Comparison of ENCODE assay signal across 11 cellular contexts in the genomic region with DNA sequence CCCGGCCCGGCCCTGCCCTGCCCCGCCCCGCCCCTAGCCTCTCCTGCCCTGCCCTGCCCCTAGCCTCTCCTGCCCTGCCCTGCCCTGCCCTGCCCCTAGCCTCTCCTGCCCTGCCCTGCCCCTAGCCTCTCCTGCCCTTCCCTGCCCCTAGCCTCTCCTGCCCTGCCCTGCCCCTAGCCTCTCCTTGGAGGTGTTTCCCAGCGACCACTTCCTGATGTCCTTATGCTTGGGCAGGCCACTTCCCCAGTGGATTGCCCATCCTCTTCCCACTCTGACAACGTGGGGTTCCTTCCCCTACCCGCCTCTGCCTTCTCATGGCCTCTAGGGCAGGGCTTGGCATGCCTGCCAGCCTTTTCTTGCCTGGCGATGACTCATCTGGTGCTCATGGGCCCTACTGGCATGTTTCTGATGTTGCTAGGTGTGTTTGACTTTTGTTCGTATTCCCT. TPM values are rescaled to one million over a fixed set of nuclear protein-coding genes. Genes with fewer than 3 reads are reported as not detected.
DNase-seq lines count a peak whose midpoint lies in the region; ATAC-seq and TF ChIP-seq lines count a peak whose summit lies in the region.
"Had no signal": no experiment of that assay in that cellular context is flagged by ENCODE, and none has a peak within 500 bp of the region (broad histone marks: within the 10 kb centered on the region; RNA-seq: fewer than 3 reads in every experiment).

No MANE protein-coding gene starts in this region.

- no peaks in the 10 kb centered on the region for H3K9me3 ChIP-seq in PC-9 (ENCODE audit: insufficient read depth, low read depth)

- intact Hi-C loops in PC-9 (cut with micrococcal nuclease; ENCODE audit: unreplicated experiment), result loop anchor here (1.0 to 2.0 kb wide), 3 partner anchors 21 to 31 kb away; partner anchors contain the start of gene PRXL2A
- intact Hi-C loops in activated CD4-positive, alpha-beta memory T cell treated with anti-CD3 and anti-CD28 coated beads for 36 hours (cut with micrococcal nuclease), result no loop called here

- CTCF ChIA-PET in PC-9 (lab: Charles Lee), result interaction anchor here (0.6 to 1.3 kb wide), 3 partner anchors 13 to 323 kb away, joined by 4 to 14 read pairs (median 7); no protein-coding TSS in a partner anchor
- CTCF ChIA-PET in activated CD4-positive, alpha-beta memory T cell treated with anti-CD3 and anti-CD28 coated beads for 36 hours (lab: Charles Lee), result no interaction called here

- H3K27me3 ChIP-seq in PC-9 (ENCODE audit: insufficient read depth, low read depth), result no peaks in the 10 kb centered on the region

- H3K4me2 ChIP-seq in PC-9, result peak overlapping the region; percentile 51

- H3K27me3 Mint-ChIP-seq in activated CD4-positive, alpha-beta memory T cell treated with anti-CD3 and anti-CD28 coated beads for 36 hours, result no peaks in the 10 kb centered on the region
- H3K27me3 Mint-ChIP-seq: memory B cell had no signal

- POLR2A ChIA-PET in PC-9 (lab: Charles Lee; ENCODE audit: unreplicated experiment), result no interaction called here
- POLR2A ChIA-PET in activated CD4-positive, alpha-beta memory T cell treated with anti-CD3 and anti-CD28 coated beads for 36 hours (lab: Charles Lee), result no interaction called here

- H3K4me3 Mint-ChIP-seq in activated CD4-positive, alpha-beta memory T cell treated with anti-CD3 and anti-CD28 coated beads for 36 hours, result no peak overlapping the region
- H3K4me3 Mint-ChIP-seq: memory B cell had no signal

- no peak for TF ChIP-seq CTCF in PC-9 (conservative IDR thresholded peaks at IDR 0.05)
- peak; percentile 30 for TF ChIP-seq CTCF in epithelial cell of proximal tubule (conservative IDR thresholded peaks at IDR 0.05; ENCODE audit: low read depth, low read length)

- H3K4me3 ChIP-seq in PC-9 (no peak overlapping the region), epithelial cell of proximal tubule (ENCODE audit: low read depth, low read length) (no peak overlapping the region)

- H3K27ac ChIP-seq in PC-9, result peak overlapping the region; percentile 30

- peaks cover 24% of the 10 kb centered on the region for H3F3A ChIP-seq in PC-9 (ENCODE audit: insufficient read depth, low read depth)

- no peaks in the 10 kb centered on the region for H3K79me2 ChIP-seq in PC-9 (ENCODE audit: low read depth)

- H4K20me1 ChIP-seq in PC-9 (ENCODE audit: insufficient read depth), result no peaks in the 10 kb centered on the region

- no peaks in the 10 kb centered on the region for H3K9me3 Mint-ChIP-seq in activated CD4-positive, alpha-beta memory T cell treated with anti-CD3 and anti-CD28 coated beads for 36 hours
- H3K9me3 Mint-ChIP-seq: memory B cell had no signal

- H3K9me2 ChIP-seq in PC-9 (ENCODE audit: insufficient read depth), result no peaks in the 10 kb centered on the region

- H3K4me1 ChIP-seq in PC-9 (replicated peaks; ENCODE audit: insufficient read depth), result peaks cover 27% of the 10 kb centered on the region

- no peak overlapping the region for H2AFZ ChIP-seq in PC-9

- peaks cover 7% of the 10 kb centered on the region for H3K36me3 Mint-ChIP-seq in activated CD4-positive, alpha-beta memory T cell treated with anti-CD3 and anti-CD28 coated beads for 36 hours

- H3K27ac Mint-ChIP-seq in activated CD4-positive, alpha-beta memory T cell treated with anti-CD3 and anti-CD28 coated beads for 36 hours, result no peak overlapping the region
- H3K27ac Mint-ChIP-seq: memory B cell had no signal

- DNase-seq in H4 (ENCODE audit: low spot score) (peak; percentile 71), PC-9 (peak; percentile 92 to 96), epithelial cell of proximal tubule (ENCODE audit: low read depth) (no peak), renal cortical epithelial cell (ENCODE audit: low read depth) (peak; percentile 86), NCI-H1436 (lab: John Stamatoyannopoulos, UW) (no peak)
- no peak for DNase-seq in activated CD4-positive, alpha-beta T cell treated with anti-CD3 and anti-CD28 coated beads for 1 hour
- DNase-seq in activated CD4-positive, alpha-beta memory T cell treated with anti-CD3 and anti-CD28 coated beads for 36 hours, result no peak

- 0 out of 2 replicates have a peak, but pooled peaks cover 21% of the 10 kb centered on the region for H3K36me3 ChIP-seq in PC-9 (ENCODE audit: low read depth)

- no peaks in the 10 kb centered on the region for H3K4me1 Mint-ChIP-seq in activated CD4-positive, alpha-beta memory T cell treated with anti-CD3 and anti-CD28 coated beads for 36 hours (ENCODE audit: low read depth)
- H3K4me1 Mint-ChIP-seq: memory B cell had no signal

- BruUV-seq in PC-9 (replicated peaks; lab: Mats Ljungman, UMichigan), result no TSS peak

- no peak for ATAC-seq in GM19328 (IDR thresholded peaks at IDR 0.05; ENCODE audit: unreplicated experiment)
- ATAC-seq: activated CD4-positive, CD25-positive, alpha-beta regulatory T cell treated with anti-CD3 and anti-CD28 coated beads, Interleukin-2, amount 50 U/mL, for 24 hours; Right ventricle myocardium inferior had no signal

RNA-seq across cellular contexts. Expression of gene PRXL2A, which starts 21.2 kb away (rescaled TPM):
- 14.2 and 18.4 TPM in 2 replicates for total RNA-seq in H4 (2014; rRNA removed; shearing (Covaris generic))
- 88.7 and 105 TPM in 2 replicates for total RNA-seq in PC-9 (2021)
- 50.5 and 52.0 TPM in 2 replicates for total RNA-seq in epithelial cell of proximal tubule
- 57.5 and 121 TPM in 2 replicates for total RNA-seq in renal cortical epithelial cell
- total RNA-seq in activated CD4-positive, alpha-beta memory T cell treated with anti-CD3 and anti-CD28 coated beads for 36 hours, result 10 to 100 TPM in 1 of 2 experiments, 1 to 10 TPM in 1; 9.5 to 10.1 TPM

RNA-seq across cellular contexts. Expression of gene TSPAN14, which starts 24.6 kb away (rescaled TPM):
- 16.2 and 16.4 TPM in 2 replicates for total RNA-seq in H4 (2014; rRNA removed; shearing (Covaris generic))
- 114 and 135 TPM in 2 replicates for total RNA-seq in PC-9 (2021)
- 96.7 and 139 TPM in 2 replicates for total RNA-seq in epithelial cell of proximal tubule
- total RNA-seq in renal cortical epithelial cell, result 51.4 and 199 TPM in 2 replicates
- total RNA-seq in activated CD4-positive, alpha-beta memory T cell treated with anti-CD3 and anti-CD28 coated beads for 36 hours, result 10 to 100 TPM; 48.9 to 51.8 TPM

Comparison
In these comparisons a context has a peak if more than half of its experiments do, and no peak if none do; other contexts are left out.
1. DNase-seq: peak in H4 (single experiment), PC-9 (2 of 2) and renal cortical epithelial cell (single experiment); none in epithelial cell of proximal tubule (single experiment), activated CD4-positive, alpha-beta T cell treated with anti-CD3 and anti-CD28 coated beads for 1 hour (single experiment), NCI-H1436 (single experiment) and activated CD4-positive, alpha-beta memory T cell treated with anti-CD3 and anti-CD28 coated beads for 36 hours (single experiment).